ENCODE assay signal across 13 cellular contexts in the genomic region with DNA sequence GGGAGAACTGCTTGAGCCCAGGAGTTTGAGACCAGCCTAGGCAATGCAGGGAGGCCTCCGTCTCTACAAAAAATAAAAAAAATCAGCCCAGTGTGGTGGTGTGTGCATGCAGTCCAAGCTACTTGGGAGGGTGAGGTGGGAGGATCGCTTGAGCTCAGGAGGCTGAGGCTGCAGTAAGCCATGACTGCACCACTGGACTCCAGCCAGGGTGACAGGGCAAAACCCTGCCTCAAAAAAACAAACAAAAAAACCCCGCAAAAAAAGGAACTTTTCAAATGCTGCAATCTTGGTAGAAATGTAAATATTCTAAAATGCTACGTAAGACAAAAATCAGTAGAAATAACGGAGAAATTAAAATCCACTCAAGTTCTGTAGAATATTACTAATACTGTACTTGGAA.
"Had no signal": no experiment of that assay in that cellular context is flagged by ENCODE, and none has a peak within 500 bp of the region (broad histone marks: within the 10 kb centered on the region; RNA-seq: fewer than 3 reads in every experiment).

No MANE protein-coding gene starts in this region.

- DNase-seq: activated CD4-positive, alpha-beta T cell treated with anti-CD3 and anti-CD28 coated beads, Interleukin-2, amount 50 U/mL, for 1 hour; activated naive CD4-positive, alpha-beta T cell treated with anti-CD3 and anti-CD28 coated beads, Interleukin-2, amount 10 ng/mL, durations not matched to agents 7 days and 5 days; cortex of kidney; effector memory CD4-positive, alpha-beta T cell; mesenchymal stem cell; stimulated activated CD4-positive, alpha-beta T cell treated with anti-CD3 and anti-CD28 coated beads, Interleukin-4, amount 100 ng/mL, for 24 hours; stimulated activated naive CD8-positive, alpha-beta T cell treated with anti-CD3 and anti-CD28 coated beads, Interleukin-15, amount 100 ng/mL, for 72 hours; T-helper 2 cell had no signal

- H3K9me3 ChIP-seq: psoas muscle had no signal

- H3K4me1 Mint-ChIP-seq: activated naive CD4-positive, alpha-beta T cell treated with anti-CD3 and anti-CD28 coated beads, Interleukin-2, amount 10 ng/mL, durations not matched to agents 7 days and 5 days; nephron had no signal

- H3K4me1 ChIP-seq: psoas muscle had no signal

- H3K27ac Mint-ChIP-seq: activated naive CD4-positive, alpha-beta T cell treated with anti-CD3 and anti-CD28 coated beads, Interleukin-2, amount 10 ng/mL, durations not matched to agents 7 days and 5 days; activated T-helper 2 cell treated with anti-CD3 and anti-CD28 coated beads, Interferon-gamma antibody, Interleukin-2, Interleukin-4, amounts not matched to agents 10 μg/mL and 5 μg/mL and 100 μg/mL, durations not matched to agents 14 hours and 24 hours and 36 hours; nephron; stimulated activated naive CD8-positive, alpha-beta T cell treated with anti-CD3 and anti-CD28 coated beads, Interleukin-15, amount 100 ng/mL, for 72 hours had no signal

- H3K27ac ChIP-seq: epithelial cell of prostate, psoas muscle had no signal

- H3K9me3 Mint-ChIP-seq: central memory CD8-positive, alpha-beta T cell; nephron had no signal

- H3K4me3 ChIP-seq: psoas muscle had no signal

- H3K27me3 Mint-ChIP-seq: activated naive CD4-positive, alpha-beta T cell treated with anti-CD3 and anti-CD28 coated beads, Interleukin-2, amount 10 ng/mL, durations not matched to agents 7 days and 5 days; central memory CD8-positive, alpha-beta T cell; stimulated activated naive CD8-positive, alpha-beta T cell treated with anti-CD3 and anti-CD28 coated beads, Interleukin-15, amount 100 ng/mL, for 72 hours had no signal

- ATAC-seq: psoas muscle; stimulated activated naive CD8-positive, alpha-beta T cell treated with anti-CD3 and anti-CD28 coated beads, Interleukin-15, amount 100 ng/mL, for 72 hours had no signal

- H3K4me3 Mint-ChIP-seq: activated naive CD4-positive, alpha-beta T cell treated with anti-CD3 and anti-CD28 coated beads, Interleukin-2, amount 10 ng/mL, durations not matched to agents 7 days and 5 days; central memory CD8-positive, alpha-beta T cell; nephron; stimulated activated naive CD8-positive, alpha-beta T cell treated with anti-CD3 and anti-CD28 coated beads, Interleukin-15, amount 100 ng/mL, for 72 hours had no signal
